1 cellular context compared by ENCODE assay signal in genomic region chr1:6325482-6325881, GRCh38.
TF ChIP-seq lines count a peak whose summit lies in the region.

No MANE protein-coding gene starts in this region.

TF ChIP-seq in H1, 55 proteins besides CTCF, POLR2A, EP300 and RAD21:
- no peak for TF ChIP-seq YY1 (IDR thresholded peaks at IDR 0.05; ENCODE audit: low read depth, low read length)
- no peak for TF ChIP-seq SP2 (IDR thresholded peaks at IDR 0.05; ENCODE audit: low read length)
- no peak for TF ChIP-seq FOSL1 (IDR thresholded peaks at IDR 0.05; ENCODE audit: insufficient read depth, low read depth, low read length)
- no peak for TF ChIP-seq E2F6 (IDR thresholded peaks at IDR 0.05)
- TF ChIP-seq ZNF274 (IDR thresholded peaks at IDR 0.05; ENCODE audit: borderline replicate concordance, extremely low read depth, low read length) = no peak
- TF ChIP-seq BRCA1 (IDR thresholded peaks at IDR 0.05; ENCODE audit: low read depth, low read length) = no peak
- no peak for TF ChIP-seq NRF1 (IDR thresholded peaks at IDR 0.05; ENCODE audit: low read depth, low read length)
- TF ChIP-seq SAP30 (IDR thresholded peaks at IDR 0.05; ENCODE audit: insufficient read depth, insufficient replicate concordance, low read length) = no peak
- TF ChIP-seq KDM4A (IDR thresholded peaks at IDR 0.05; ENCODE audit: low read depth, low read length, severe bottlenecking) = no peak
- no peak for TF ChIP-seq POU5F1 (IDR thresholded peaks at IDR 0.05; ENCODE audit: low read depth, low read length)
- no peak for TF ChIP-seq RXRA (IDR thresholded peaks at IDR 0.05; ENCODE audit: insufficient read depth, low read depth, low read length)
- TF ChIP-seq KDM1A (IDR thresholded peaks at IDR 0.05; ENCODE audit: borderline replicate concordance, low read length) = no peak
- no peak for TF ChIP-seq CBX5 (IDR thresholded peaks at IDR 0.05; ENCODE audit: low read depth, low read length)
- TF ChIP-seq HDAC2 (IDR thresholded peaks at IDR 0.05; ENCODE audit: borderline replicate concordance in 1 of 2, low read depth in 2 of 2, low read length in 2 of 2) = no peak
- TF ChIP-seq TBP (IDR thresholded peaks at IDR 0.05; ENCODE audit: low read depth, low read length) = no peak
